In genomic region chr7:74753921-74754482, GRCh38 we compare ENCODE assay signal across 5 cellular contexts. TPM values are rescaled to one million over a fixed set of nuclear protein-coding genes. Genes with fewer than 3 reads are reported as not detected.
"Had no signal": no experiment of that assay in that cellular context is flagged by ENCODE, and none has a peak within 500 bp of the region (broad histone marks: within the 10 kb centered on the region; RNA-seq: fewer than 3 reads in every experiment).

No MANE protein-coding gene starts in this region.

RNA-seq across cellular contexts. Expression of gene NCF1, which starts 19.8 kb away (rescaled TPM):
- total RNA-seq: hepatocyte, lung microvascular endothelial cell, neural crest cell, osteoblast, progenitor cell of endocrine pancreas had no signal
